In genomic region chr11:65355776-65356393, GRCh38 we compare ENCODE assay signal across 1 cellular context.
TF ChIP-seq lines count a peak whose summit lies in the region.

No MANE protein-coding gene starts in this region.

TF ChIP-seq in neural cell, 6 proteins besides CTCF, POLR2A, EP300 and RAD21 (continued from another document):
- no peak for TF ChIP-seq POLR2AphosphoS5 (IDR thresholded peaks at IDR 0.05)
